In genomic region chr2:232838406-232838874, GRCh38 we compare ENCODE assay signal across 9 cellular contexts. TPM values are rescaled to one million over a fixed set of nuclear protein-coding genes. Genes with fewer than 3 reads are reported as not detected.
DNase-seq lines count a peak whose midpoint lies in the region; ATAC-seq, FAIRE-seq and TF ChIP-seq lines count a peak whose summit lies in the region.
"Had no signal": no experiment of that assay in that cellular context is flagged by ENCODE, and none has a peak within 500 bp of the region (broad histone marks: within the 10 kb centered on the region; RNA-seq: fewer than 3 reads in every experiment).

No MANE protein-coding gene starts in this region.

- peaks cover 5% of the 10 kb centered on the region; the same call in 1 of the 3 replicates for H3K79me2 ChIP-seq in K562 (ENCODE audit: control insufficient read depth, insufficient read depth, low read length)

- H3K9ac ChIP-seq in K562 (ENCODE audit: insufficient read depth in 1 of 2, low read depth in 2 of 2, low read length in 2 of 2) = no peak overlapping the region

- in situ Hi-C loops in K562 (cut with MboI) = no loop called here

- H3K36me3 ChIP-seq in K562 (ENCODE audit: control insufficient read depth, insufficient read depth, low read length) = peaks cover 74% of the 10 kb centered on the region; the same call in 2 of the 3 replicates

- peak overlapping the region; percentile 40; the same call in 2 of the 3 replicates for H3K27ac ChIP-seq in K562 (ENCODE audit: extremely low read depth, low read depth, low read length)
- H3K27ac ChIP-seq: psoas muscle had no signal

- WGBS in K562 (ENCODE audit: insufficient coverage, low coverage, missing lambda C conversion rate) = 0% methylated on average over 1 of the region's 2 CpGs

- H3K27me3 ChIP-seq in K562 (ENCODE audit: control insufficient read depth in 2 of 2, insufficient read depth in 2 of 2, low read length in 2 of 2) = no peaks in the 10 kb centered on the region

- H3K9me3 Mint-ChIP-seq in T-helper 2 cell treated with Interferon-gamma antibody and Interleukin-4, amounts not matched to agents 5 μg/mL and 100 μg/mL, for 36 hours = no peaks in the 10 kb centered on the region

- intact Hi-C loops in K562 (cut with micrococcal nuclease) = loop anchor here (5.0 kb wide), 1 partner anchor 231 kb away; no protein-coding TSS in a partner anchor

- H3K4me3 ChIP-seq in K562 = no peak overlapping the region
- H3K4me3 ChIP-seq: psoas muscle had no signal

- no peaks in the 10 kb centered on the region for H3K27me3 Mint-ChIP-seq in T-helper 2 cell treated with Interferon-gamma antibody and Interleukin-4, amounts not matched to agents 5 μg/mL and 100 μg/mL, for 36 hours (ENCODE audit: low read depth)

- H3K4me1 Mint-ChIP-seq in T-helper 2 cell treated with Interferon-gamma antibody and Interleukin-4, amounts not matched to agents 5 μg/mL and 100 μg/mL, for 36 hours (ENCODE audit: low read depth) = peaks cover 45% of the 10 kb centered on the region

- BruUV-seq in K562 (replicated peaks; lab: Mats Ljungman, UMichigan) = no TSS peak

- CTCF ChIA-PET in K562 (lab: Yijun Ruan, JAX; ENCODE audit: low intra/inter-chr PET ratio) = no interaction called here

- no peaks in the 10 kb centered on the region for H3K9me3 ChIP-seq in K562 (replicated peaks; ENCODE audit: control insufficient read depth, insufficient read depth, low read depth, low read length)
- H3K9me3 ChIP-seq: psoas muscle had no signal

- H4K20me1 ChIP-seq in K562 (replicated peaks; ENCODE audit: control insufficient read depth, insufficient read depth, low read length) = no peaks in the 10 kb centered on the region

- H3K9me1 ChIP-seq in K562 (ENCODE audit: control insufficient read depth, insufficient read depth, low read length) = no peaks in the 10 kb centered on the region

- peak overlapping the region; percentile 86 for H3K27ac Mint-ChIP-seq in T-helper 2 cell treated with Interferon-gamma antibody and Interleukin-4, amounts not matched to agents 5 μg/mL and 100 μg/mL, for 36 hours

- DNase-seq in T-helper 2 cell treated with Interferon-gamma antibody and Interleukin-4, amounts not matched to agents 5 μg/mL and 100 μg/mL, for 36 hours (ENCODE audit: low spot score) = peak; percentile 58
- DNase-seq in K562 (ENCODE audit: extremely low read depth in 1 of 4, low spot score in 3 of 4) = peak; percentile 19 to 41 (median 28)
- peak; percentile 69 for DNase-seq in stimulated activated CD4-positive, alpha-beta T cell treated with anti-CD3 and anti-CD28 coated beads, Interleukin-15, amount 100 ng/mL, for 24 hours
- no peak for DNase-seq in GOT3 (lab: John Stamatoyannopoulos, UW)
- DNase-seq in left lobe of liver (ENCODE audit: low spot score) = no peak
- DNase-seq in NCI-H1930 (lab: John Stamatoyannopoulos, UW) = no peak
- DNase-seq: psoas muscle had no signal

- peak; percentile 48; the same call in 1 of the 2 replicates for TF ChIP-seq EP300 in K562 (IDR thresholded peaks at IDR 0.05; ENCODE audit: low read length)

- peak; percentile 52 for FAIRE-seq in K562 (lab: Jason Lieb, UNC)

- H3K4me1 ChIP-seq in K562 (replicated peaks in 1 of 2; ENCODE audit: control insufficient read depth in 2 of 2, insufficient read depth in 2 of 2, low read length in 2 of 2) = peaks cover 0 to 20% of the 10 kb centered on the region in 2 experiments; a peak in 4 of 5 replicates

- ATAC-seq in GM18867 (IDR thresholded peaks at IDR 0.05; ENCODE audit: unreplicated experiment) (peak; percentile 82), HG03196 (IDR thresholded peaks at IDR 0.05; ENCODE audit: unreplicated experiment) (peak; percentile 84), K562 (peak; percentile 68), left lobe of liver (no peak)

- POLR2A ChIA-PET in K562 (lab: Yijun Ruan, JAX) = no interaction called here

- TF ChIP-seq POLR2A in K562 (conservative IDR thresholded peaks at IDR 0.05) = no peak

- no peak overlapping the region for H2AFZ ChIP-seq in K562 (ENCODE audit: low read depth, low read length)

- TF ChIP-seq CTCF in K562 (IDR thresholded peaks at IDR 0.05 in 2 of 3, conservative IDR thresholded peaks at IDR 0.05 in 1 of 3; ENCODE audit: insufficient read depth in 2 of 3, low read depth in 1 of 3, low read length in 3 of 3) = no peak

- H3K4me3 Mint-ChIP-seq in T-helper 2 cell treated with Interferon-gamma antibody and Interleukin-4, amounts not matched to agents 5 μg/mL and 100 μg/mL, for 36 hours = peak overlapping the region; percentile 44

- peak overlapping the region; percentile 58 for H3K4me2 ChIP-seq in K562 (ENCODE audit: insufficient read depth, low read length)

- peaks cover 57% of the 10 kb centered on the region for H3K36me3 Mint-ChIP-seq in T-helper 2 cell treated with Interferon-gamma antibody and Interleukin-4, amounts not matched to agents 5 μg/mL and 100 μg/mL, for 36 hours (ENCODE audit: low read depth)

- TF ChIP-seq RAD21 in K562 (CRISPR knock-in tag; conservative IDR thresholded peaks at IDR 0.05 in 1 of 2, IDR thresholded peaks at IDR 0.05 in 1 of 2) = no peak

TF ChIP-seq in K562, 482 proteins besides CTCF, POLR2A, EP300 and RAD21 (continues in another document):
- TF ChIP-seq SIX5 (IDR thresholded peaks at IDR 0.05; ENCODE audit: borderline replicate concordance in 1 of 2, insufficient read depth in 1 of 2, low read depth in 1 of 2, low read length in 2 of 2) = no peak
- TF ChIP-seq POLR2H (tag; IDR thresholded peaks at IDR 0.05; ENCODE audit: low read depth) = no peak
- no peak for TF ChIP-seq THRAP3 (IDR thresholded peaks at IDR 0.05; ENCODE audit: borderline replicate concordance)
- TF ChIP-seq RBM34 (IDR thresholded peaks at IDR 0.05; ENCODE audit: borderline replicate concordance, insufficient read depth, low read length) = no peak
- TF ChIP-seq TAF9B (IDR thresholded peaks at IDR 0.05; ENCODE audit: partially characterized antibody) = no peak
- TF ChIP-seq SAP30 (IDR thresholded peaks at IDR 0.05; ENCODE audit: borderline replicate concordance, insufficient read depth, low read depth, low read length, poor library complexity, severe bottlenecking) = no peak
- no peak for TF ChIP-seq ZNF212 (CRISPR knock-in tag; IDR thresholded peaks at IDR 0.05)
- TF ChIP-seq CBX8 (IDR thresholded peaks at IDR 0.05; ENCODE audit: borderline replicate concordance, extremely low read depth, low read depth, low read length, poor library complexity, severe bottlenecking) = no peak
- TF ChIP-seq RHOXF2B (CRISPR knock-in tag; conservative IDR thresholded peaks at IDR 0.05) = no peak
- TF ChIP-seq KLF10 (CRISPR knock-in tag; IDR thresholded peaks at IDR 0.05) = no peak
- no peak for TF ChIP-seq ARID3A (IDR thresholded peaks at IDR 0.05; ENCODE audit: borderline replicate concordance, low read depth, low read length)
- TF ChIP-seq STAG1 (CRISPR knock-in tag; IDR thresholded peaks at IDR 0.05; ENCODE audit: borderline replicate concordance) = no peak
- no peak for TF ChIP-seq MCM3 (IDR thresholded peaks at IDR 0.05)
- TF ChIP-seq GMEB1 (CRISPR knock-in tag; IDR thresholded peaks at IDR 0.05) = no peak

RNA-seq across cellular contexts. Expression of gene SNORC, which starts 31.6 kb away (rescaled TPM):
- total RNA-seq in K562 (2011; cell fraction: chromatin; rRNA removed; ENCODE audit: low replicate concordance) = 1.1 and 2.1 TPM in 2 replicates
- total RNA-seq in K562 (2011; cell fraction: nucleolus; rRNA removed) = 0.83 and 1.8 TPM in 2 replicates
- 0.88 and 1.3 TPM in 2 replicates for total RNA-seq in K562 (2011; cell fraction: nucleoplasm; rRNA removed)
- total RNA-seq in K562 (2014; rRNA removed) (0.23 and 2.0 TPM in 2 replicates), K562 (2014; rRNA removed; fragmentation: Illumina TruSeq; extraction: Trizol) (0.16 and 0.36 TPM in 2 replicates), K562 (2015; rRNA removed; fragmentation: Illumina TruSeq; extraction: Trizol) (0.41 and 0.72 TPM in 2 replicates), K562 (2021) (0.80 and 1.7 TPM in 2 replicates), left lobe of liver (15.5 TPM)
- polyA plus RNA-seq in K562 (2011; rRNA removed) (0.14 and 0.32 TPM in 2 replicates), K562 (2014; fragmentation: Illumina TruSeq; extraction: Trizol) (0.25 and 1.1 TPM in 2 replicates), K562 (2014; fragmentation: Nextera tagmentation; extraction: Ambion mirVana) (not detected), K562 (2014; rRNA removed) (0.42 and 2.5 TPM in 2 replicates)
- polyA plus RNA-seq in K562 (2011; cell fraction: cytosol; rRNA removed) = 0.37 and 0.57 TPM in 2 replicates
- polyA plus RNA-seq in K562 (2011; cell fraction: nucleus; rRNA removed) = 2.4 and 3.1 TPM in 2 replicates
- 0.39 and 2.0 TPM in 2 replicates for polyA plus RNA-seq in K562 (2012)
- polyA minus RNA-seq in K562 (2011; rRNA and poly(A)+ RNA removed) = 0.07 and 0.15 TPM in 2 replicates
- polyA minus RNA-seq in K562 (2011; cell fraction: cytosol; rRNA and poly(A)+ RNA removed) = not detected in 2 replicates
- 0.33 and 0.40 TPM in 2 replicates for polyA minus RNA-seq in K562 (2011; cell fraction: nucleus; rRNA and poly(A)+ RNA removed)

Comparison
In these comparisons a context has a peak if more than half of its experiments do, and no peak if none do; other contexts are left out.
1. DNase-seq: peak in T-helper 2 cell treated with Interferon-gamma antibody and Interleukin-4, amounts not matched to agents 5 μg/mL and 100 μg/mL, for 36 hours (single experiment), K562 (4 of 4) and stimulated activated CD4-positive, alpha-beta T cell treated with anti-CD3 and anti-CD28 coated beads, Interleukin-15, amount 100 ng/mL, for 24 hours (single experiment); none in GOT3 (single experiment), left lobe of liver (single experiment) and NCI-H1930 (0 of 2).